7 cellular contexts compared by ENCODE assay signal in the genomic region with DNA sequence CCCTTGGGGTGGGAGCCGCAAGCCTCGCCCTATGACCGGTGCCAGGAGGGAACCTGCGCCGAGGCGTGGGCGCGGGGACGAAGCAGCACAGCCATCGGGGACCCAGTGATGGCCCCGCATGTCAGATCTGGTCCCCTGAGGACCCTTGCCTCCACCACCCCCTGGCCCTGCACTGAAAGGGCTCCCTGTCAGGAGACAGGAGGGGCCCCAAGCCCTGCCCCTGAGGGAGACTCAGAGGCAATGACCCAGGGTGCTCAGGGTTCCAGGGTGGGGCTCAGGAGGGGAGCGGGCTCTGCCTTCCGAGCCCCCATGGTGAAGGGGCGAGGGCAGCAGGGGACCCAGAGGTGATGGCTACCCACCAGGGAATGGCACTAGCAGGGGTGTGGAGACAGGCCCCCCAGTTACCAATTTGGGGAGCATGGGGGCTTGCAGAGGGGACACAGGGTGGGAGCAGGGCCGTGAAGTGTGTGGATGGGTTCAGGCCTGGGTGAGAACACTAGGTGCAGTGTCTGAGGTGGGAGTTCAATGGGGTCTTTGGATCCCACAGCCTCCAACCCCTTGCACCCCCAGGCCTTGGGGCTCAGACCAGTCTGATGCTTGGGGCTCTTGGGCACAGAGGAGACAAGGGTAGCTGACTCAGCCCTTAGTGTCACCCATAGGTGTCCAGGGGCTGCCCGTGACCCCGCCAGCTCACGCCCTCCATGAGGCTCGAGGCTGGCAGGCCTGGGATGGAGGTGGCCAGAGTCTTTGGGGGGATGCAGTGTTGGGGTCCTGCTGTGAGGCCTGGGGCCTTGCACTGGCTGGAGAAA. TPM values are rescaled to one million over a fixed set of nuclear protein-coding genes. Genes with fewer than 3 reads are reported as not detected.
A peak's percentile ranks its signal among the peaks of the same experiment; 100 is the strongest.
DNase-seq lines count a peak whose midpoint lies in the region; ATAC-seq and TF ChIP-seq lines count a peak whose summit lies in the region.

No MANE protein-coding gene starts in this region.

- no peaks in the 10 kb centered on the region for H3K27me3 Mint-ChIP-seq in activated CD8-positive, alpha-beta T cell treated with anti-CD3 and anti-CD28 coated beads, Interleukin-2, amount 10 ng/mL, durations not matched to agents 7 days and 5 days (ENCODE audit: low read depth)

- peak overlapping the region; percentile 100 for H3K27ac ChIP-seq in HCT116 (ENCODE audit: low read depth, low read length)

- POLR2A ChIA-PET in HCT116 (lab: Charles Lee), result no interaction called here
- POLR2A ChIA-PET in activated CD8-positive, alpha-beta T cell treated with anti-CD3 and anti-CD28 coated beads, Interleukin-2, amount 10 ng/mL, durations not matched to agents 7 days and 5 days (lab: Charles Lee), result interaction anchor here (1.2 to 1.6 kb wide), 3 partner anchors 17 to 31 kb away, joined by 3 to 4 read pairs (median 4); no protein-coding TSS in a partner anchor

- no peak for TF ChIP-seq CTCF in HCT116 (IDR thresholded peaks at IDR 0.05 in 2 of 3, conservative IDR thresholded peaks at IDR 0.05 in 1 of 3; ENCODE audit: borderline replicate concordance in 1 of 3, insufficient read depth in 1 of 3, low read depth in 2 of 3, low read length in 2 of 3)

- DNase-seq in HCT116 (ENCODE audit: low read depth, low spot score) (no peak), NCI-H1436 (lab: John Stamatoyannopoulos, UW) (no peak), NCI-H1048 (lab: John Stamatoyannopoulos, UW) (no peak), SW480 (ENCODE audit: low spot score) (no peak)
- no peak for DNase-seq in activated CD8-positive, alpha-beta T cell treated with anti-CD3 and anti-CD28 coated beads, Interleukin-2, amount 10 ng/mL, durations not matched to agents 7 days and 5 days
- DNase-seq in stimulated activated effector memory CD8-positive, alpha-beta T cell treated with anti-CD3 and anti-CD28 coated beads, Interleukin-12 subunit alpha, Interleukin-12 subunit beta, amount 100 ng/mL, for 72 hours (ENCODE audit: low spot score in 2 of 2), result peak in 1 of 2 donors; percentile 61

- H3K9me2 ChIP-seq in HCT116 (ENCODE audit: insufficient read depth), result no peaks in the 10 kb centered on the region

- H2AFZ ChIP-seq in HCT116 (ENCODE audit: low read depth, low read length, poor library complexity, severe bottlenecking), result no peak overlapping the region

- H3K4me3 ChIP-seq in HCT116 (replicated peaks in 1 of 2; ENCODE audit: low read depth in 1 of 2, low read length in 2 of 2) (peak overlapping the region; percentile 64 to 76), iPS-15b (ENCODE audit: low read depth, low read length) (peak overlapping the region; percentile 70)

- H3K36me3 Mint-ChIP-seq in activated CD8-positive, alpha-beta T cell treated with anti-CD3 and anti-CD28 coated beads, Interleukin-2, amount 10 ng/mL, durations not matched to agents 7 days and 5 days (ENCODE audit: low read depth), result no peaks in the 10 kb centered on the region
- H3K36me3 Mint-ChIP-seq in stimulated activated effector memory CD8-positive, alpha-beta T cell treated with anti-CD3 and anti-CD28 coated beads, Interleukin-12 subunit alpha, Interleukin-12 subunit beta, amount 100 ng/mL, for 72 hours, result peaks cover 9% of the 10 kb centered on the region

- intact Hi-C loops in HCT116 (cut with micrococcal nuclease), result loop anchor here (2.0 kb wide), 2 partner anchors 23 to 31 kb away; a partner anchor contains a TSS

- H4K20me1 ChIP-seq in HCT116 (ENCODE audit: insufficient read depth), result no peaks in the 10 kb centered on the region

- RAD21 ChIA-PET in HCT116 (lab: Charles Lee; ENCODE audit: low non-redundant PET in 1 of 2, low total read pairs in 2 of 2, uncharacterized antibody in 2 of 2, unreplicated experiment in 2 of 2), result no interaction called here

- ATAC-seq in HCT116, result no peak
- ATAC-seq in activated CD8-positive, alpha-beta T cell treated with anti-CD3 and anti-CD28 coated beads, Interleukin-2, amount 10 ng/mL, durations not matched to agents 7 days and 5 days, result no peak
- no peak for ATAC-seq in stimulated activated effector memory CD8-positive, alpha-beta T cell treated with anti-CD3 and anti-CD28 coated beads, Interleukin-12 subunit alpha, Interleukin-12 subunit beta, amount 100 ng/mL, for 72 hours

- H3K9ac ChIP-seq in HCT116 (ENCODE audit: low read length), result peak overlapping the region; percentile 77
- no peak overlapping the region for H3K9ac ChIP-seq in iPS-15b (ENCODE audit: low read depth, low read length)

- no peak for TF ChIP-seq POLR2A in HCT116 (IDR thresholded peaks at IDR 0.05; ENCODE audit: borderline replicate concordance, extremely low read depth, insufficient read depth, insufficient read length)

- H3K4me3 Mint-ChIP-seq in activated CD8-positive, alpha-beta T cell treated with anti-CD3 and anti-CD28 coated beads, Interleukin-2, amount 10 ng/mL, durations not matched to agents 7 days and 5 days, result peak overlapping the region; percentile 51
- H3K4me3 Mint-ChIP-seq in stimulated activated effector memory CD8-positive, alpha-beta T cell treated with anti-CD3 and anti-CD28 coated beads, Interleukin-12 subunit alpha, Interleukin-12 subunit beta, amount 100 ng/mL, for 72 hours, result peak overlapping the region; percentile 84

- H3K9me3 Mint-ChIP-seq in activated CD8-positive, alpha-beta T cell treated with anti-CD3 and anti-CD28 coated beads, Interleukin-2, amount 10 ng/mL, durations not matched to agents 7 days and 5 days (ENCODE audit: insufficient read depth), result no peaks in the 10 kb centered on the region
- H3K9me3 Mint-ChIP-seq in stimulated activated effector memory CD8-positive, alpha-beta T cell treated with anti-CD3 and anti-CD28 coated beads, Interleukin-12 subunit alpha, Interleukin-12 subunit beta, amount 100 ng/mL, for 72 hours, result no peaks in the 10 kb centered on the region

- H3K27me3 ChIP-seq in HCT116 (ENCODE audit: insufficient read depth, low read length) (no peaks in the 10 kb centered on the region), iPS-15b (ENCODE audit: control insufficient read depth, insufficient read depth, low read length) (peaks cover 5% of the 10 kb centered on the region)

- H3K4me1 Mint-ChIP-seq in activated CD8-positive, alpha-beta T cell treated with anti-CD3 and anti-CD28 coated beads, Interleukin-2, amount 10 ng/mL, durations not matched to agents 7 days and 5 days (ENCODE audit: low read depth), result peaks cover 26% of the 10 kb centered on the region
- peaks cover 17% of the 10 kb centered on the region for H3K4me1 Mint-ChIP-seq in stimulated activated effector memory CD8-positive, alpha-beta T cell treated with anti-CD3 and anti-CD28 coated beads, Interleukin-12 subunit alpha, Interleukin-12 subunit beta, amount 100 ng/mL, for 72 hours

- CTCF ChIA-PET in HCT116 (lab: Charles Lee), result no interaction called here
- CTCF ChIA-PET in activated CD8-positive, alpha-beta T cell treated with anti-CD3 and anti-CD28 coated beads, Interleukin-2, amount 10 ng/mL, durations not matched to agents 7 days and 5 days (lab: Charles Lee), result interaction anchor here (1.9 kb wide), 1 partner anchor 17 kb away, joined by 7 read pairs; no protein-coding TSS in a partner anchor

- H3K36me3 ChIP-seq in HCT116 (ENCODE audit: control insufficient read depth in 1 of 2, insufficient read depth in 2 of 2, low read length in 2 of 2) (peaks cover 0 to 12% of the 10 kb centered on the region in 2 experiments; a peak in 1 of 4 replicates), iPS-15b (ENCODE audit: control insufficient read depth, insufficient read depth, low read length) (peaks cover 12% of the 10 kb centered on the region)

- peak overlapping the region; percentile 100 for H3K4me2 ChIP-seq in HCT116 (ENCODE audit: low read length)

- H3K27ac Mint-ChIP-seq in activated CD8-positive, alpha-beta T cell treated with anti-CD3 and anti-CD28 coated beads, Interleukin-2, amount 10 ng/mL, durations not matched to agents 7 days and 5 days, result peak overlapping the region; percentile 93
- peak overlapping the region; percentile 73 for H3K27ac Mint-ChIP-seq in stimulated activated effector memory CD8-positive, alpha-beta T cell treated with anti-CD3 and anti-CD28 coated beads, Interleukin-12 subunit alpha, Interleukin-12 subunit beta, amount 100 ng/mL, for 72 hours

- BruUV-seq in HCT116 (replicated peaks; lab: Mats Ljungman, UMichigan), result TSS peak; percentile 51

- H3K9me3 ChIP-seq in HCT116 (ENCODE audit: control insufficient read depth in 1 of 2, insufficient read depth in 1 of 2, low read depth in 1 of 2, low read length in 2 of 2) (no peaks in the 10 kb centered on the region), iPS-15b (ENCODE audit: control insufficient read depth, insufficient read depth, low read length) (no peaks in the 10 kb centered on the region)

- H3K4me1 ChIP-seq in HCT116 (ENCODE audit: control insufficient read depth in 1 of 2, insufficient read depth in 2 of 2, low read length in 2 of 2) (peaks cover 15 to 33% of the 10 kb centered on the region in 2 experiments; a peak in 3 of 4 replicates), iPS-15b (ENCODE audit: control insufficient read depth, insufficient read depth, low read length) (no peaks in the 10 kb centered on the region)

- peaks cover 27% of the 10 kb centered on the region for H3K79me2 ChIP-seq in HCT116 (ENCODE audit: insufficient read depth, low read length)

- no peak for TF ChIP-seq RAD21 in HCT116 (IDR thresholded peaks at IDR 0.05; ENCODE audit: low read depth)

RNA-seq across cellular contexts. Expression of a gene that starts 0.5 kb away (rescaled TPM):
- 9.1 TPM for total RNA-seq in HCT116 (2021; ENCODE audit: unreplicated experiment)
- polyA plus RNA-seq in HCT116 (2012), result 6.3 and 6.5 TPM in 2 replicates
- total RNA-seq in activated CD8-positive, alpha-beta T cell treated with anti-CD3 and anti-CD28 coated beads, Interleukin-2, amount 10 ng/mL, durations not matched to agents 7 days and 5 days, result 1 to 10 TPM; 1.9 to 2.2 TPM

RNA-seq across cellular contexts. Expression of a gene that starts 2.5 kb away (rescaled TPM):
- 104 TPM for total RNA-seq in HCT116 (2021; ENCODE audit: unreplicated experiment)
- 118 and 126 TPM in 2 replicates for polyA plus RNA-seq in HCT116 (2012)
- 10 to 100 TPM; 58.7 to 68.9 TPM for total RNA-seq in activated CD8-positive, alpha-beta T cell treated with anti-CD3 and anti-CD28 coated beads, Interleukin-2, amount 10 ng/mL, durations not matched to agents 7 days and 5 days

RNA-seq across cellular contexts. Expression of a gene that starts 22.7 kb away (rescaled TPM):
- 9.5 TPM for total RNA-seq in HCT116 (2021; ENCODE audit: unreplicated experiment)
- 7.1 and 7.6 TPM in 2 replicates for polyA plus RNA-seq in HCT116 (2012)
- under 1 TPM; 0.34 to 0.81 TPM for total RNA-seq in activated CD8-positive, alpha-beta T cell treated with anti-CD3 and anti-CD28 coated beads, Interleukin-2, amount 10 ng/mL, durations not matched to agents 7 days and 5 days

RNA-seq across cellular contexts. Expression of a gene that starts 22.9 kb away (rescaled TPM):
- 35.9 TPM for total RNA-seq in HCT116 (2021; ENCODE audit: unreplicated experiment)
- 43.6 and 64.9 TPM in 2 replicates for polyA plus RNA-seq in HCT116 (2012)
- 10 to 100 TPM; 32.2 to 36.1 TPM for total RNA-seq in activated CD8-positive, alpha-beta T cell treated with anti-CD3 and anti-CD28 coated beads, Interleukin-2, amount 10 ng/mL, durations not matched to agents 7 days and 5 days

RNA-seq across cellular contexts. Expression of a gene that starts 30.8 kb away (rescaled TPM):
- total RNA-seq in HCT116 (2021; ENCODE audit: unreplicated experiment), result 120 TPM
- 128 and 151 TPM in 2 replicates for polyA plus RNA-seq in HCT116 (2012)
- 100 to 1,000 TPM; 104 to 105 TPM for total RNA-seq in activated CD8-positive, alpha-beta T cell treated with anti-CD3 and anti-CD28 coated beads, Interleukin-2, amount 10 ng/mL, durations not matched to agents 7 days and 5 days
